9 cellular contexts compared by ENCODE assay signal in genomic region chr13:22738357-22738756, GRCh38.
"Had no signal": no experiment of that assay in that cellular context is flagged by ENCODE, and none has a peak within 500 bp of the region (broad histone marks: within the 10 kb centered on the region; RNA-seq: fewer than 3 reads in every experiment).

No MANE protein-coding gene starts in this region.

- H3K9me3 ChIP-seq: HAP-1 had no signal

- H3K36me3 ChIP-seq: HAP-1 had no signal

- H3K27ac ChIP-seq: HL-60 had no signal

- H3K4me1 ChIP-seq: HAP-1 had no signal

- DNase-seq: GOT3, H7, HFFc6, IMR-90, KG1 had no signal

- ATAC-seq: HCT116, K562 had no signal

- H3K4me3 Mint-ChIP-seq: HFFc6 had no signal

- H3K27ac Mint-ChIP-seq: HFFc6 had no signal

- H3K4me3 ChIP-seq: HAP-1, K562 had no signal
